8 cellular contexts compared by ENCODE assay signal in genomic region chr9:93133641-93134017, GRCh38. TPM values are rescaled to one million over a fixed set of nuclear protein-coding genes. Genes with fewer than 3 reads are reported as not detected.
DNase-seq lines count a peak whose midpoint lies in the region; ATAC-seq, FAIRE-seq and TF ChIP-seq lines count a peak whose summit lies in the region.

No MANE protein-coding gene starts in this region.

- peak; percentile 76 for DNase-seq in GM12891 (ENCODE audit: insufficient read length, low spot score)
- no peak for DNase-seq in HFF-Myc (ENCODE audit: extremely low read depth, low read depth)
- peak; percentile 68 for DNase-seq in NAMALWA (ENCODE audit: low spot score)
- DNase-seq in activated CD4-positive, alpha-beta T cell treated with anti-CD3 and anti-CD28 coated beads, Interleukin-2, amount 10 ng/mL, durations not matched to agents 24 days and 14 days: peak; percentile 87
- DNase-seq in effector CD4-positive, alpha-beta T cell: peak; percentile 49
- peak; percentile 85 for DNase-seq in lower lobe of right lung
- DNase-seq in stimulated activated CD8-positive, alpha-beta memory T cell treated with anti-CD3 and anti-CD28 coated beads, Interleukin-15, amount 100 ng/mL, for 48 hours (ENCODE audit: low read depth in 2 of 2): peak; percentile 65 to 68
- DNase-seq in ecto neural progenitor cell (ENCODE audit: low spot score): no peak

- H3K9me3 ChIP-seq in lower lobe of right lung: no peaks in the 10 kb centered on the region

- TF ChIP-seq CTCF in HFF-Myc (IDR thresholded peaks at IDR 0.05; ENCODE audit: low read depth, low read length, missing control alignments) (no peak), lower lobe of right lung (IDR thresholded peaks at IDR 0.05) (no peak)

- H3K27ac ChIP-seq in lower lobe of right lung: peak overlapping the region; percentile 98

- H3K4me3 ChIP-seq in HFF-Myc (replicated peaks; ENCODE audit: low read depth, low read length) (peak overlapping the region; percentile 71), lower lobe of right lung (peak overlapping the region; percentile 92)

- peak; percentile 57 for FAIRE-seq in GM12891 (lab: Jason Lieb, UNC)

- H3K9me3 Mint-ChIP-seq in activated CD4-positive, alpha-beta T cell treated with anti-CD3 and anti-CD28 coated beads, Interleukin-2, amount 10 ng/mL, durations not matched to agents 24 days and 14 days: no peaks in the 10 kb centered on the region

- peaks cover 31% of the 10 kb centered on the region for H3K36me3 Mint-ChIP-seq in activated CD4-positive, alpha-beta T cell treated with anti-CD3 and anti-CD28 coated beads, Interleukin-2, amount 10 ng/mL, durations not matched to agents 24 days and 14 days (ENCODE audit: low read depth)

- intact Hi-C loops in activated CD4-positive, alpha-beta T cell treated with anti-CD3 and anti-CD28 coated beads, Interleukin-2, amount 10 ng/mL, durations not matched to agents 24 days and 14 days (cut with micrococcal nuclease): loop anchor here (1.0 to 2.0 kb wide), 6 partner anchors 13 to 433 kb away; partner anchors contain the start of genes CARD19 and FAM120AOS
- intact Hi-C loops in lower lobe of right lung (cut with DNase I): no loop called here

- TF ChIP-seq POLR2A in GM12891 (IDR thresholded peaks at IDR 0.05; ENCODE audit: low read depth, low read length): no peak

- peak overlapping the region; percentile 93 for H3K27ac Mint-ChIP-seq in activated CD4-positive, alpha-beta T cell treated with anti-CD3 and anti-CD28 coated beads, Interleukin-2, amount 10 ng/mL, durations not matched to agents 24 days and 14 days

- H3K27me3 Mint-ChIP-seq in activated CD4-positive, alpha-beta T cell treated with anti-CD3 and anti-CD28 coated beads, Interleukin-2, amount 10 ng/mL, durations not matched to agents 24 days and 14 days: no peaks in the 10 kb centered on the region

- H3K36me3 ChIP-seq in lower lobe of right lung: no peaks in the 10 kb centered on the region

- ATAC-seq in lower lobe of right lung: peak; percentile 76 to 78

- peak overlapping the region; percentile 93 for H3K4me3 Mint-ChIP-seq in activated CD4-positive, alpha-beta T cell treated with anti-CD3 and anti-CD28 coated beads, Interleukin-2, amount 10 ng/mL, durations not matched to agents 24 days and 14 days

- H3K4me1 ChIP-seq in lower lobe of right lung: peaks cover 66% of the 10 kb centered on the region

- H3K27me3 ChIP-seq in lower lobe of right lung (ENCODE audit: low read depth): no peaks in the 10 kb centered on the region

- H3K4me1 Mint-ChIP-seq in activated CD4-positive, alpha-beta T cell treated with anti-CD3 and anti-CD28 coated beads, Interleukin-2, amount 10 ng/mL, durations not matched to agents 24 days and 14 days: peaks cover 62% of the 10 kb centered on the region

TF ChIP-seq in GM12891, 5 proteins besides CTCF, POLR2A, EP300 and RAD21:
- TF ChIP-seq PAX5 (IDR thresholded peaks at IDR 0.05; ENCODE audit: insufficient read depth, low read length, severe bottlenecking): no peak
- no peak for TF ChIP-seq POU2F2 (IDR thresholded peaks at IDR 0.05; ENCODE audit: low read depth, low read length)
- TF ChIP-seq TAF1 (IDR thresholded peaks at IDR 0.05; ENCODE audit: low read depth, low read length): no peak
- no peak for TF ChIP-seq SPI1 (IDR thresholded peaks at IDR 0.05; ENCODE audit: low read depth, low read length)
- TF ChIP-seq POLR2AphosphoS5 (IDR thresholded peaks at IDR 0.05; ENCODE audit: low read depth, low read length): no peak

RNA-seq across cellular contexts. Expression of gene NINJ1, which starts 0.4 kb away (rescaled TPM):
- 26.6 TPM for polyA plus RNA-seq in GM12891 (2012; ENCODE audit: low read depth, missing spikeins)
- 103 and 110 TPM in 2 replicates for total RNA-seq in activated CD4-positive, alpha-beta T cell treated with anti-CD3 and anti-CD28 coated beads, Interleukin-2, amount 10 ng/mL, durations not matched to agents 24 days and 14 days
- total RNA-seq in lower lobe of right lung: 46.6 TPM

RNA-seq across cellular contexts. Expression of gene CARD19, which starts 37.6 kb away (rescaled TPM):
- polyA plus RNA-seq in GM12891 (2012; ENCODE audit: low read depth, missing spikeins): 10.7 TPM
- total RNA-seq in activated CD4-positive, alpha-beta T cell treated with anti-CD3 and anti-CD28 coated beads, Interleukin-2, amount 10 ng/mL, durations not matched to agents 24 days and 14 days: 44.0 TPM in 2 replicates
- total RNA-seq in lower lobe of right lung: 25.6 TPM

RNA-seq across cellular contexts. Expression of gene WNK2, which starts 50.3 kb away (rescaled TPM):
- polyA plus RNA-seq in GM12891 (2012; ENCODE audit: low read depth, missing spikeins): not detected
- total RNA-seq in activated CD4-positive, alpha-beta T cell treated with anti-CD3 and anti-CD28 coated beads, Interleukin-2, amount 10 ng/mL, durations not matched to agents 24 days and 14 days: 2.7 and 4.0 TPM in 2 replicates
- 7.7 TPM for total RNA-seq in lower lobe of right lung

Comparison
In these comparisons a context has a peak if more than half of its experiments do, and no peak if none do; other contexts are left out.
1. DNase-seq: peak in GM12891 (single experiment), NAMALWA (single experiment), activated CD4-positive, alpha-beta T cell treated with anti-CD3 and anti-CD28 coated beads, Interleukin-2, amount 10 ng/mL, durations not matched to agents 24 days and 14 days (single experiment), effector CD4-positive, alpha-beta T cell (single experiment), lower lobe of right lung (single experiment) and stimulated activated CD8-positive, alpha-beta memory T cell treated with anti-CD3 and anti-CD28 coated beads, Interleukin-15, amount 100 ng/mL, for 48 hours (2 of 2); none in HFF-Myc (single experiment) and ecto neural progenitor cell (single experiment).